16 cellular contexts compared by ENCODE assay signal in the genomic region with DNA sequence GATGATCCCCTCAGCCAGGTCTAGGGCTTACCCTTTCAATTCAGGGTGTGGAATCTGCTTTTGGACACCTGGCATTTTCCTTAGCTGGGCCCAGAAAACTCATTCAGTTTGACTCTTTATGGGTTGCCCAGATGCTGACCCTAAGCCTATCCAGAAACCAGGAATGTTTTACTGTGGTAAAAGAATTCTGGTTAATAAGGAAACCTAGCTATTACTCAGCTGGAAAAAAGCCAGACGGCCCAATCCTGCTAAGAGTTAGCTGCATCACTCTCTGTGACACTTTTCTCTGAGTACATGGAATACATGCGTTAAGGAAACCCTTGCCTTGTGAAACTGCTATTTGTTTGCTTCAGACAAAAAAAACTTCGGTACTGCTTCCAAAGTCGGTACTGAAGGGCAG. TPM values are rescaled to one million over a fixed set of nuclear protein-coding genes. Genes with fewer than 3 reads are reported as not detected.
DNase-seq lines count a peak whose midpoint lies in the region; ATAC-seq and TF ChIP-seq lines count a peak whose summit lies in the region.
"Had no signal": no experiment of that assay in that cellular context is flagged by ENCODE, and none has a peak within 500 bp of the region (broad histone marks: within the 10 kb centered on the region; RNA-seq: fewer than 3 reads in every experiment).

No MANE protein-coding gene starts in this region.

- H3K4me2 ChIP-seq in smooth muscle cell: peak overlapping the region; percentile 36

- peak overlapping the region; percentile 17 for H3K27ac ChIP-seq in smooth muscle cell (ENCODE audit: low read depth)
- no peak overlapping the region for H3K27ac ChIP-seq in SJCRH30
- H3K27ac ChIP-seq: body of pancreas, esophagus squamous epithelium, left lung had no signal

- no peak overlapping the region for H2AFZ ChIP-seq in smooth muscle cell (ENCODE audit: low read depth)

- H3K79me2 ChIP-seq in smooth muscle cell (ENCODE audit: low read depth): no peaks in the 10 kb centered on the region

- H3K9me3 ChIP-seq in adipocyte (ENCODE audit: control insufficient read depth, low read length) (no peaks in the 10 kb centered on the region), smooth muscle cell (replicated peaks; ENCODE audit: low read depth) (no peaks in the 10 kb centered on the region), SJCRH30 (replicated peaks) (no peaks in the 10 kb centered on the region)
- H3K9me3 ChIP-seq: body of pancreas, esophagus squamous epithelium, left lung had no signal

- ATAC-seq in HG03039 (IDR thresholded peaks at IDR 0.05; ENCODE audit: unreplicated experiment): no peak
- ATAC-seq: activated CD4-positive, alpha-beta T cell treated with anti-CD3 and anti-CD28 coated beads for 36 hours; body of pancreas; left lung; stimulated activated naive B cell treated with anti-CD40 and anti-IgM and Interleukin-4, amounts not matched to agents 10 μg/mL and 1 μg/mL and 100 μg/mL, for 72 hours had no signal

- WGBS in smooth muscle cell (ENCODE audit: low lambda C conversion rate): 39% methylated on average over 4 of the region's 4 CpGs

- no peaks in the 10 kb centered on the region for H3K4me1 ChIP-seq in adipocyte (ENCODE audit: control insufficient read depth, insufficient read depth, low read length)
- H3K4me1 ChIP-seq in smooth muscle cell (ENCODE audit: low read depth): no peaks in the 10 kb centered on the region
- H3K4me1 ChIP-seq in SJCRH30: no peaks in the 10 kb centered on the region
- H3K4me1 ChIP-seq: body of pancreas, esophagus squamous epithelium, left lung had no signal

- TF ChIP-seq CTCF in HFF-Myc (IDR thresholded peaks at IDR 0.05; ENCODE audit: low read depth, low read length, missing control alignments) (no peak), fibroblast of the aortic adventitia (IDR thresholded peaks at IDR 0.05; ENCODE audit: insufficient read depth, low read length) (no peak), smooth muscle cell (IDR thresholded peaks at IDR 0.05; ENCODE audit: borderline replicate concordance, insufficient read depth, poor library complexity, severe bottlenecking) (no peak)

- H3K9ac ChIP-seq in adipocyte (ENCODE audit: low read length) (no peak overlapping the region), smooth muscle cell (ENCODE audit: low read depth) (no peak overlapping the region)

- peaks cover 31% of the 10 kb centered on the region for H3K27me3 ChIP-seq in adipocyte (replicated peaks; ENCODE audit: control insufficient read depth, insufficient read depth, low read length)
- H3K27me3 ChIP-seq in smooth muscle cell (ENCODE audit: low read depth): no peaks in the 10 kb centered on the region
- H3K27me3 ChIP-seq in SJCRH30: no peaks in the 10 kb centered on the region
- H3K27me3 ChIP-seq: body of pancreas had no signal

- H3K36me3 ChIP-seq in adipocyte (ENCODE audit: control insufficient read depth, insufficient read depth, low read length, severe bottlenecking): no peaks in the 10 kb centered on the region
- no peaks in the 10 kb centered on the region for H3K36me3 ChIP-seq in smooth muscle cell (ENCODE audit: low read depth)
- no peaks in the 10 kb centered on the region for H3K36me3 ChIP-seq in SJCRH30
- H3K36me3 ChIP-seq: esophagus squamous epithelium, left lung had no signal

- H3F3A ChIP-seq in smooth muscle cell (ENCODE audit: low read depth): no peaks in the 10 kb centered on the region

- no peaks in the 10 kb centered on the region for H4K20me1 ChIP-seq in smooth muscle cell (ENCODE audit: low read depth)

- H3K4me3 ChIP-seq in HFF-Myc (replicated peaks; ENCODE audit: low read depth, low read length): no peak overlapping the region
- no peak overlapping the region for H3K4me3 ChIP-seq in adipocyte (ENCODE audit: low read length)
- no peak overlapping the region for H3K4me3 ChIP-seq in fibroblast of the aortic adventitia (ENCODE audit: low read depth, low read length)
- no peak overlapping the region for H3K4me3 ChIP-seq in smooth muscle cell
- no peak overlapping the region for H3K4me3 ChIP-seq in SJCRH30
- H3K4me3 ChIP-seq: body of pancreas, esophagus squamous epithelium, left lung had no signal

- DNase-seq in HFF-Myc (ENCODE audit: extremely low read depth, low read depth): peak; percentile 51
- DNase-seq in adipocyte (ENCODE audit: low read depth): peak; percentile 36
- DNase-seq in fibroblast of the aortic adventitia (ENCODE audit: low read depth): peak; percentile 4
- no peak for DNase-seq in smooth muscle cell (lab: John Stamatoyannopoulos, UW; ENCODE audit: unreplicated experiment)
- no peak for DNase-seq in NCI-H2196 (lab: John Stamatoyannopoulos, UW; ENCODE audit: unreplicated experiment)
- DNase-seq in SJCRH30: no peak
- DNase-seq: activated CD4-positive, alpha-beta T cell treated with anti-CD3 and anti-CD28 coated beads for 36 hours; activated CD8-positive, alpha-beta memory T cell treated with anti-CD3 and anti-CD28 coated beads, Interleukin-2, amount 50 U/mL, for 48 hours; body of pancreas; DMS53; esophagus squamous epithelium; left lung; NCI-H187 treated with DMSO at 0.1 percent for 48 hours; NCI-H510A; stimulated activated naive B cell treated with anti-CD40 and anti-IgM and Interleukin-4, amounts not matched to agents 10 μg/mL and 1 μg/mL and 100 μg/mL, for 72 hours had no signal

RNA-seq across cellular contexts. Expression of a gene that starts 28.0 kb away (rescaled TPM):
- total RNA-seq in fibroblast of the aortic adventitia (ENCODE audit: low replicate concordance): 14.8 and 21.2 TPM in 2 replicates
- 16.3 and 19.4 TPM in 2 replicates for total RNA-seq in smooth muscle cell
- polyA plus RNA-seq in smooth muscle cell: 27.4 and 30.1 TPM in 2 replicates
- total RNA-seq in SJCRH30 (2014; rRNA removed; shearing (Covaris generic)): 11.6 and 11.8 TPM in 2 replicates

Comparison
In these comparisons a context has a peak if more than half of its experiments do, and no peak if none do; other contexts are left out.
1. DNase-seq: peak in HFF-Myc (single experiment), adipocyte (single experiment) and fibroblast of the aortic adventitia (single experiment); none in smooth muscle cell (single experiment), NCI-H2196 (single experiment) and SJCRH30 (0 of 2).